ENCODE assay signal across 9 cellular contexts in genomic region chr7:5633161-5634106, GRCh38. TPM values are rescaled to one million over a fixed set of nuclear protein-coding genes. Genes with fewer than 3 reads are reported as not detected.
A peak's percentile ranks its signal among the peaks of the same experiment; 100 is the strongest.
DNase-seq lines count a peak whose midpoint lies in the region; ATAC-seq and TF ChIP-seq lines count a peak whose summit lies in the region.
"Had no signal": no experiment of that assay in that cellular context is flagged by ENCODE, and none has a peak within 500 bp of the region (broad histone marks: within the 10 kb centered on the region; RNA-seq: fewer than 3 reads in every experiment).

No MANE protein-coding gene starts in this region.

- H3K27me3 ChIP-seq in lower lobe of right lung (ENCODE audit: low read depth) (no peaks in the 10 kb centered on the region), PC-3 (ENCODE audit: low read length) (no peaks in the 10 kb centered on the region)

- POLR2A ChIA-PET in RWPE1 (lab: Yijun Ruan, JAX; ENCODE audit: low non-redundant PET) (no interaction called here), PC-3 (lab: Charles Lee; ENCODE audit: unreplicated experiment) (no interaction called here)

- no peaks in the 10 kb centered on the region for H3K9me2 ChIP-seq in PC-3 (replicated peaks; ENCODE audit: low read length)

- H3K4me1 ChIP-seq in lower lobe of right lung: peaks cover 65% of the 10 kb centered on the region
- H3K4me1 ChIP-seq in PC-3 (ENCODE audit: insufficient read depth, low read length): peaks cover 22% of the 10 kb centered on the region

- H3K9me3 ChIP-seq in lower lobe of right lung: no peaks in the 10 kb centered on the region
- no peaks in the 10 kb centered on the region for H3K9me3 ChIP-seq in PC-3 (ENCODE audit: low read length)

- no peak overlapping the region for H3K9ac ChIP-seq in PC-3 (ENCODE audit: low read length)

- H3K4me3 ChIP-seq in lower lobe of right lung (peak overlapping the region; percentile 10), PC-3 (ENCODE audit: low read length) (no peak overlapping the region)

- H3K79me2 ChIP-seq in PC-3 (ENCODE audit: low read length): no peaks in the 10 kb centered on the region

- no peak overlapping the region for H2AFZ ChIP-seq in PC-3 (ENCODE audit: low read length)

- DNase-seq in RWPE1 (ENCODE audit: low spot score): no peak
- DNase-seq in lower lobe of right lung: no peak
- no peak for DNase-seq in GM19240 (ENCODE audit: insufficient read length, low spot score)
- DNase-seq in T-helper 2 cell: no peak
- no peak for DNase-seq in PC-3
- DNase-seq: NCI-H2029 treated with DMSO at 0.1 percent for 48 hours had no signal

- peak overlapping the region; percentile 91 for H3K27ac ChIP-seq in RWPE1
- H3K27ac ChIP-seq in cingulate gyrus (ENCODE audit: low read depth, low read length): peak overlapping the region; percentile 88
- H3K27ac ChIP-seq in lower lobe of right lung: peak overlapping the region; percentile 63
- H3K27ac ChIP-seq in temporal lobe (ENCODE audit: low read depth, low read length): peak overlapping the region; percentile 33
- no peak overlapping the region for H3K27ac ChIP-seq in PC-3 (ENCODE audit: low read length)

- ATAC-seq in lower lobe of right lung (no peak), PC-3 (no peak), HG02678 (IDR thresholded peaks at IDR 0.05; ENCODE audit: unreplicated experiment) (no peak)

- H3K4me2 ChIP-seq in PC-3 (ENCODE audit: low read length): no peak overlapping the region

- BruUV-seq in PC-3 (replicated peaks; lab: Mats Ljungman, UMichigan): no TSS peak

- peaks cover 24% of the 10 kb centered on the region for H3K36me3 ChIP-seq in lower lobe of right lung
- H3K36me3 ChIP-seq in PC-3 (ENCODE audit: low read depth, low read length): peaks cover 12% of the 10 kb centered on the region; the same call in 1 of the 2 replicates

- CTCF ChIA-PET in RWPE1 (lab: Yijun Ruan, JAX): no interaction called here
- CTCF ChIA-PET in PC-3 (lab: Charles Lee): no interaction called here

- no peaks in the 10 kb centered on the region for H4K20me1 ChIP-seq in PC-3 (ENCODE audit: low read length)

- intact Hi-C loops in lower lobe of right lung (cut with DNase I) (no loop called here), PC-3 (cut with micrococcal nuclease) (no loop called here)

- H3F3A ChIP-seq in PC-3 (ENCODE audit: low read length, unreplicated experiment): no peaks in the 10 kb centered on the region

- TF ChIP-seq CTCF in RWPE1 (conservative IDR thresholded peaks at IDR 0.05; ENCODE audit: low read depth): no peak
- TF ChIP-seq CTCF in lower lobe of right lung (IDR thresholded peaks at IDR 0.05): no peak
- no peak for TF ChIP-seq CTCF in PC-3 (conservative IDR thresholded peaks at IDR 0.05; ENCODE audit: low read depth, low read length)

RNA-seq across cellular contexts. Expression of gene FSCN1, which starts 40.8 kb away (rescaled TPM):
- total RNA-seq in lower lobe of right lung: 43.8 TPM
- 151 TPM for total RNA-seq in temporal lobe
- total RNA-seq in PC-3 (2014; rRNA removed): 318 and 403 TPM in 2 replicates
